Comparison of ENCODE assay signal across 1 cellular context in genomic region chr2:71950256-71951066, GRCh38.
TF ChIP-seq lines count a peak whose summit lies in the region.

No MANE protein-coding gene starts in this region.

TF ChIP-seq in K562, 482 proteins besides CTCF, POLR2A, EP300 and RAD21 (continued from another document and continues in another):
- no peak for TF ChIP-seq ZBTB5 (IDR thresholded peaks at IDR 0.05)
- no peak for TF ChIP-seq BCL6 (CRISPR knock-in tag; IDR thresholded peaks at IDR 0.05)
- TF ChIP-seq, protein P1, sequence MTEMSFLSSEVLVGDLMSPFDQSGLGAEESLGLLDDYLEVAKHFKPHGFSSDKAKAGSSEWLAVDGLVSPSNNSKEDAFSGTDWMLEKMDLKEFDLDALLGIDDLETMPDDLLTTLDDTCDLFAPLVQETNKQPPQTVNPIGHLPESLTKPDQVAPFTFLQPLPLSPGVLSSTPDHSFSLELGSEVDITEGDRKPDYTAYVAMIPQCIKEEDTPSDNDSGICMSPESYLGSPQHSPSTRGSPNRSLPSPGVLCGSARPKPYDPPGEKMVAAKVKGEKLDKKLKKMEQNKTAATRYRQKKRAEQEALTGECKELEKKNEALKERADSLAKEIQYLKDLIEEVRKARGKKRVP (CRISPR knock-in tag; IDR thresholded peaks at IDR 0.05), result no peak
- no peak for TF ChIP-seq DMBX1 (CRISPR knock-in tag; IDR thresholded peaks at IDR 0.05; ENCODE audit: borderline replicate concordance)
- TF ChIP-seq SIX5 (IDR thresholded peaks at IDR 0.05; ENCODE audit: borderline replicate concordance in 1 of 2, insufficient read depth in 1 of 2, low read depth in 1 of 2, low read length in 2 of 2), result no peak
- TF ChIP-seq HMBOX1 (IDR thresholded peaks at IDR 0.05), result no peak
- no peak for TF ChIP-seq ID3 (CRISPR knock-in tag; IDR thresholded peaks at IDR 0.05)
- no peak for TF ChIP-seq ID3 (tag; IDR thresholded peaks at IDR 0.05)
- TF ChIP-seq, protein P2, sequence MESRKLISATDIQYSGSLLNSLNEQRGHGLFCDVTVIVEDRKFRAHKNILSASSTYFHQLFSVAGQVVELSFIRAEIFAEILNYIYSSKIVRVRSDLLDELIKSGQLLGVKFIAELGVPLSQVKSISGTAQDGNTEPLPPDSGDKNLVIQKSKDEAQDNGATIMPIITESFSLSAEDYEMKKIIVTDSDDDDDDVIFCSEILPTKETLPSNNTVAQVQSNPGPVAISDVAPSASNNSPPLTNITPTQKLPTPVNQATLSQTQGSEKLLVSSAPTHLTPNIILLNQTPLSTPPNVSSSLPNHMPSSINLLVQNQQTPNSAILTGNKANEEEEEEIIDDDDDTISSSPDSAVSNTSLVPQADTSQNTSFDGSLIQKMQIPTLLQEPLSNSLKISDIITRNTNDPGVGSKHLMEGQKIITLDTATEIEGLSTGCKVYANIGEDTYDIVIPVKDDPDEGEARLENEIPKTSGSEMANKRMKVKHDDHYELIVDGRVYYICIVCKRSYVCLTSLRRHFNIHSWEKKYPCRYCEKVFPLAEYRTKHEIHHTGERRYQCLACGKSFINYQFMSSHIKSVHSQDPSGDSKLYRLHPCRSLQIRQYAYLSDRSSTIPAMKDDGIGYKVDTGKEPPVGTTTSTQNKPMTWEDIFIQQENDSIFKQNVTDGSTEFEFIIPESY (CRISPR knock-in tag; IDR thresholded peaks at IDR 0.05), result no peak
- no peak for TF ChIP-seq RBM14 (IDR thresholded peaks at IDR 0.05; ENCODE audit: borderline replicate concordance, insufficient read depth, low read depth, low read length)
- TF ChIP-seq, protein P3, sequence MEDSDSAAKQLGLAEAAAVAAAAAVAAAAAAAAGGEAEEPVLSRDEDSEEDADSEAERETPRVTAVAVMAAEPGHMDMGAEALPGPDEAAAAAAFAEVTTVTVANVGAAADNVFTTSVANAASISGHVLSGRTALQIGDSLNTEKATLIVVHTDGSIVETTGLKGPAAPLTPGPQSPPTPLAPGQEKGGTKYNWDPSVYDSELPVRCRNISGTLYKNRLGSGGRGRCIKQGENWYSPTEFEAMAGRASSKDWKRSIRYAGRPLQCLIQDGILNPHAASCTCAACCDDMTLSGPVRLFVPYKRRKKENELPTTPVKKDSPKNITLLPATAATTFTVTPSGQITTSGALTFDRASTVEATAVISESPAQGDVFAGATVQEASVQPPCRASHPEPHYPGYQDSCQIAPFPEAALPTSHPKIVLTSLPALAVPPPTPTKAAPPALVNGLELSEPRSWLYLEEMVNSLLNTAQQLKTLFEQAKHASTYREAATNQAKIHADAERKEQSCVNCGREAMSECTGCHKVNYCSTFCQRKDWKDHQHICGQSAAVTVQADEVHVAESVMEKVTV (CRISPR knock-in tag; IDR thresholded peaks at IDR 0.05), result no peak
- no peak for TF ChIP-seq BMI1 (IDR thresholded peaks at IDR 0.05; ENCODE audit: low read length)
- 0 out of 2 replicates have a peak, but pooled peaks have one; percentile 39 for TF ChIP-seq ZNF589 (CRISPR knock-in tag; IDR thresholded peaks at IDR 0.05; ENCODE audit: low read depth)
- peak; percentile 85 for TF ChIP-seq JUND (IDR thresholded peaks at IDR 0.05; ENCODE audit: borderline replicate concordance, low read depth, low read length)
- peak; percentile 72; the same call in 2 of the 3 replicates for TF ChIP-seq JUND (tag; IDR thresholded peaks at IDR 0.05; ENCODE audit: borderline replicate concordance, low read depth, low read length)
- TF ChIP-seq ZNF707 (CRISPR knock-in tag; conservative IDR thresholded peaks at IDR 0.05), result no peak
- TF ChIP-seq ZNF174 (CRISPR knock-in tag; IDR thresholded peaks at IDR 0.05), result no peak
- no peak for TF ChIP-seq PRMT5 (CRISPR knock-in tag; IDR thresholded peaks at IDR 0.05)
- TF ChIP-seq ZNF583 (CRISPR knock-in tag; IDR thresholded peaks at IDR 0.05), result no peak
- peak; percentile 43 for TF ChIP-seq MEIS2 (IDR thresholded peaks at IDR 0.05; ENCODE audit: partially characterized antibody)
- TF ChIP-seq, protein P4, sequence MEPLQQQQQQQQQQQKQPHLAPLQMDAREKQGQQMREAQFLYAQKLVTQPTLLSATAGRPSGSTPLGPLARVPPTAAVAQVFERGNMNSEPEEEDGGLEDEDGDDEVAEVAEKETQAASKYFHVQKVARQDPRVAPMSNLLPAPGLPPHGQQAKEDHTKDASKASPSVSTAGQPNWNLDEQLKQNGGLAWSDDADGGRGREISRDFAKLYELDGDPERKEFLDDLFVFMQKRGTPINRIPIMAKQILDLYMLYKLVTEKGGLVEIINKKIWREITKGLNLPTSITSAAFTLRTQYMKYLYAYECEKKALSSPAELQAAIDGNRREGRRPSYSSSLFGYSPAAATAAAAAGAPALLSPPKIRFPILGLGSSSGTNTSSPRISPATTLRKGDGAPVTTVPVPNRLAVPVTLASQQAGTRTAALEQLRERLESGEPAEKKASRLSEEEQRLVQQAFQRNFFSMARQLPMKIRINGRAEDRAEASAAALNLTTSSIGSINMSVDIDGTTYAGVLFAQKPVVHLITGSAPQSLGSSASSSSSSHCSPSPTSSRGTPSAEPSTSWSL (CRISPR knock-in tag; IDR thresholded peaks at IDR 0.05; ENCODE audit: borderline replicate concordance), result no peak
- no peak for TF ChIP-seq MECOM (CRISPR knock-in tag; IDR thresholded peaks at IDR 0.05)
- no peak for TF ChIP-seq ETV5 (CRISPR knock-in tag; IDR thresholded peaks at IDR 0.05; ENCODE audit: low read depth)
- TF ChIP-seq CHD2 (IDR thresholded peaks at IDR 0.05; ENCODE audit: low read depth, low read length), result no peak
- no peak for TF ChIP-seq ZBED1 (IDR thresholded peaks at IDR 0.05)
- no peak for TF ChIP-seq ARHGAP35 (IDR thresholded peaks at IDR 0.05; ENCODE audit: partially characterized antibody)
- no peak for TF ChIP-seq ZNF609 (CRISPR knock-in tag; IDR thresholded peaks at IDR 0.05; ENCODE audit: borderline replicate concordance)
- TF ChIP-seq CBFA2T3 (IDR thresholded peaks at IDR 0.05), result no peak
- no peak for TF ChIP-seq DACH1 (IDR thresholded peaks at IDR 0.05; ENCODE audit: partially characterized antibody)
- TF ChIP-seq, protein P5, sequence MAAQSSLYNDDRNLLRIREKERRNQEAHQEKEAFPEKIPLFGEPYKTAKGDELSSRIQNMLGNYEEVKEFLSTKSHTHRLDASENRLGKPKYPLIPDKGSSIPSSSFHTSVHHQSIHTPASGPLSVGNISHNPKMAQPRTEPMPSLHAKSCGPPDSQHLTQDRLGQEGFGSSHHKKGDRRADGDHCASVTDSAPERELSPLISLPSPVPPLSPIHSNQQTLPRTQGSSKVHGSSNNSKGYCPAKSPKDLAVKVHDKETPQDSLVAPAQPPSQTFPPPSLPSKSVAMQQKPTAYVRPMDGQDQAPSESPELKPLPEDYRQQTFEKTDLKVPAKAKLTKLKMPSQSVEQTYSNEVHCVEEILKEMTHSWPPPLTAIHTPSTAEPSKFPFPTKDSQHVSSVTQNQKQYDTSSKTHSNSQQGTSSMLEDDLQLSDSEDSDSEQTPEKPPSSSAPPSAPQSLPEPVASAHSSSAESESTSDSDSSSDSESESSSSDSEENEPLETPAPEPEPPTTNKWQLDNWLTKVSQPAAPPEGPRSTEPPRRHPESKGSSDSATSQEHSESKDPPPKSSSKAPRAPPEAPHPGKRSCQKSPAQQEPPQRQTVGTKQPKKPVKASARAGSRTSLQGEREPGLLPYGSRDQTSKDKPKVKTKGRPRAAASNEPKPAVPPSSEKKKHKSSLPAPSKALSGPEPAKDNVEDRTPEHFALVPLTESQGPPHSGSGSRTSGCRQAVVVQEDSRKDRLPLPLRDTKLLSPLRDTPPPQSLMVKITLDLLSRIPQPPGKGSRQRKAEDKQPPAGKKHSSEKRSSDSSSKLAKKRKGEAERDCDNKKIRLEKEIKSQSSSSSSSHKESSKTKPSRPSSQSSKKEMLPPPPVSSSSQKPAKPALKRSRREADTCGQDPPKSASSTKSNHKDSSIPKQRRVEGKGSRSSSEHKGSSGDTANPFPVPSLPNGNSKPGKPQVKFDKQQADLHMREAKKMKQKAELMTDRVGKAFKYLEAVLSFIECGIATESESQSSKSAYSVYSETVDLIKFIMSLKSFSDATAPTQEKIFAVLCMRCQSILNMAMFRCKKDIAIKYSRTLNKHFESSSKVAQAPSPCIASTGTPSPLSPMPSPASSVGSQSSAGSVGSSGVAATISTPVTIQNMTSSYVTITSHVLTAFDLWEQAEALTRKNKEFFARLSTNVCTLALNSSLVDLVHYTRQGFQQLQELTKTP (IDR thresholded peaks at IDR 0.05; ENCODE audit: low read depth in 1 of 2, partially characterized antibody in 2 of 2), result no peak
- peak; percentile 55; the same call in 1 of the 2 replicates for TF ChIP-seq ATF7 (IDR thresholded peaks at IDR 0.05)
- TF ChIP-seq ZNF184 (CRISPR knock-in tag; IDR thresholded peaks at IDR 0.05), result no peak
- no peak for TF ChIP-seq CHAMP1 (IDR thresholded peaks at IDR 0.05)
- TF ChIP-seq PTBP1 (IDR thresholded peaks at IDR 0.05; ENCODE audit: low read depth, low read length), result no peak
- TF ChIP-seq HNRNPL (IDR thresholded peaks at IDR 0.05; ENCODE audit: low read depth, low read length), result no peak
- TF ChIP-seq HDAC2 (IDR thresholded peaks at IDR 0.05), result no peak
- TF ChIP-seq POLR2H (tag; IDR thresholded peaks at IDR 0.05; ENCODE audit: low read depth), result no peak
- TF ChIP-seq CGGBP1 (CRISPR knock-in tag; IDR thresholded peaks at IDR 0.05), result no peak
- TF ChIP-seq ATF1 (CRISPR knock-in tag; IDR thresholded peaks at IDR 0.05), result no peak
- no peak for TF ChIP-seq ATF1 (tag; IDR thresholded peaks at IDR 0.05)
- no peak for TF ChIP-seq POLR3G (IDR thresholded peaks at IDR 0.05; ENCODE audit: extremely low read depth, insufficient read length, insufficient replicate concordance)
